Comparison of ENCODE assay signal across 8 cellular contexts in the genomic region with DNA sequence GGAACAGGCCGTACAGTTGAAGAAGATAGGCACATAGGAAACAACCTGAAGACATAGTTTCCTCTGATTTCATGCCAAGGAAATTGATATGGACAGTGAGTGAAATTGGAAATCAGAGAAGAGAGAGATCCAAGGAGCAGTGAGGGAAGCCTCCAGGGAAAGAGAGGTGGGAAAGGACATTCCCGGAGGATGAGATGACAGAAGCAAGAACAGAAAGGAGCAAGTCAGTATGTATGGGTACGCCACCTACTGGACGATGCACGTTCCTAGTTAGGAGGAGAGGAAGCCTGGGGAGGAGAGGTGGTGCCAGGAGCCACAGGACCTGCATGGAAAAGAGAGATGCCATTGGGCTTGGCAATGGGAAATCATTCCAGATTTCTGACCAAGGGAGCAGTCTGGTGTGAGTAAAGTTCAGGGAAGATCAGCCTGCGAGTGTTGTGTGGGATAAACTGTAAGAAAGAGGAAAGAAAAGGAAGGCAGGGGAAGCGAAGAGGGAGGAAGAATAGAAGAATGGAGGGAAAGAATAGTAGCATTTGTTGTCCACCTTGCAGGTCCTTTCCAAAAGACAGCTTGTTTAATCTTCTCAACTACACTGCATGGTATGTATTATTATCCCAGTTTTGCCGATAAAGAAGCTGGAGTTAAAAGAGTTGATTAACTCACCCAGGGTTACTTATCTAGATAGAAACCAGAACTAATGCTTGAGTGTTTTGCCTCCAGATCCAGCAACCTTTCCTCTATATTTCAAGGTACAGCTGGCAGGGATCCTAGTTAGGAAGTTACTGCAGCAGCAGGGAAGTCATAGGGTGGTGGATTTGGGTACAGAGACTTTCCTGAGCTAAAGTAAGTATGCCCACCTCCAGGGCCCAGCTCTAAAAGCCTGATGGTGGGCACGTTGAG. TPM values are rescaled to one million over a fixed set of nuclear protein-coding genes. Genes with fewer than 3 reads are reported as not detected.
DNase-seq lines count a peak whose midpoint lies in the region; ATAC-seq and TF ChIP-seq lines count a peak whose summit lies in the region.

No MANE protein-coding gene starts in this region.

- H2BK15ac ChIP-seq in H9 (ENCODE audit: low read depth, low read length): no peak overlapping the region

- no peak overlapping the region for H2BK12ac ChIP-seq in H9 (ENCODE audit: insufficient read length, low read depth, low read length)

- H3K36me3 Mint-ChIP-seq in CD8-positive, alpha-beta memory T cell: no peaks in the 10 kb centered on the region
- H3K36me3 Mint-ChIP-seq in H9 (ENCODE audit: insufficient read depth in 1 of 3, low read depth in 3 of 3): no peaks in the 10 kb centered on the region
- no peaks in the 10 kb centered on the region for H3K36me3 Mint-ChIP-seq in activated T-helper 17 cell treated with anti-CD3 and anti-CD28 coated beads, Interleukin-2, amount 50 U/mL, for 72 hours (ENCODE audit: low read depth)

- no peak overlapping the region for H2AK5ac ChIP-seq in H9 (ENCODE audit: insufficient read length, low read length)

- no peak overlapping the region for H4K8ac ChIP-seq in H9 (replicated peaks; ENCODE audit: insufficient read length, low read depth, low read length)

- H2BK120ac ChIP-seq in H9 (ENCODE audit: low read depth, low read length, poor library complexity, severe bottlenecking): no peak overlapping the region

- H3K79me1 ChIP-seq in H9 (ENCODE audit: insufficient read depth, low read depth, low read length, poor library complexity, severe bottlenecking): no peaks in the 10 kb centered on the region

- H3K4ac ChIP-seq in H9 (ENCODE audit: low read depth, low read length): no peak overlapping the region

- H3K18ac ChIP-seq in H9 (ENCODE audit: insufficient read length, low read depth, low read length): no peak overlapping the region

- H3K27me3 Mint-ChIP-seq in CD8-positive, alpha-beta memory T cell: peaks cover 14 to 27% of the 10 kb centered on the region in 2 donors
- peaks cover 8% of the 10 kb centered on the region for H3K27me3 Mint-ChIP-seq in H9 (ENCODE audit: low read depth)
- peaks cover 16% of the 10 kb centered on the region for H3K27me3 Mint-ChIP-seq in activated T-helper 17 cell treated with anti-CD3 and anti-CD28 coated beads, Interleukin-2, amount 50 U/mL, for 72 hours

- no peak overlapping the region for H2AFZ ChIP-seq in H9 (ENCODE audit: low read length)

- no peak overlapping the region for H2BK20ac ChIP-seq in H9 (ENCODE audit: low read depth, low read length, poor library complexity, severe bottlenecking)

- H3K9me3 ChIP-seq in CD8-positive, alpha-beta memory T cell (ENCODE audit: low read length): no peaks in the 10 kb centered on the region
- H3K9me3 ChIP-seq in H9 (ENCODE audit: control insufficient read depth, low read depth, low read length): no peaks in the 10 kb centered on the region

- no peak for ATAC-seq in activated T-helper 17 cell treated with anti-CD3 and anti-CD28 coated beads, Interleukin-2, amount 50 U/mL, for 72 hours (replicated peaks)

- CTCF ChIA-PET in CD8-positive, alpha-beta memory T cell (lab: Charles Lee): interaction anchor here (0.7 to 2.2 kb wide), 5 partner anchors 9 to 28 kb away, joined by 3 to 9 read pairs (median 3); a partner anchor contains a TSS

- H3K23ac ChIP-seq in H9 (ENCODE audit: insufficient read length, low read depth, low read length): no peak overlapping the region

- TF ChIP-seq CTCF in H9 (conservative IDR thresholded peaks at IDR 0.05): peak; percentile 82

- H3K36me3 ChIP-seq in CD8-positive, alpha-beta memory T cell (ENCODE audit: insufficient read depth, low read length): no peaks in the 10 kb centered on the region

- no peaks in the 10 kb centered on the region for H4K20me1 ChIP-seq in H9 (ENCODE audit: control insufficient read depth, insufficient read depth, insufficient read length)

- no peak overlapping the region for H3K27ac Mint-ChIP-seq in CD8-positive, alpha-beta memory T cell
- no peak overlapping the region; a peak in 1 of 7 replicates for H3K27ac Mint-ChIP-seq in H9
- H3K27ac Mint-ChIP-seq in activated T-helper 17 cell treated with anti-CD3 and anti-CD28 coated beads, Interleukin-2, amount 50 U/mL, for 72 hours: no peak overlapping the region

- H2BK5ac ChIP-seq in H9 (ENCODE audit: insufficient read length, low read length): no peak overlapping the region

- no peaks in the 10 kb centered on the region for H3K23me2 ChIP-seq in H9 (ENCODE audit: insufficient read length, low read depth, low read length, poor library complexity, severe bottlenecking)

- H3K4me3 ChIP-seq in CD8-positive, alpha-beta memory T cell (ENCODE audit: low read length): no peak overlapping the region

- H3K4me2 ChIP-seq in H9 (ENCODE audit: insufficient read depth, insufficient read length, low read length): no peak overlapping the region

- H3K4me1 Mint-ChIP-seq in CD8-positive, alpha-beta memory T cell: peaks cover 0 to 6% (median 4%) of the 10 kb centered on the region in 3 donors
- peaks cover 24% of the 10 kb centered on the region in 2 experiments for H3K4me1 Mint-ChIP-seq in H9
- peaks cover 6% of the 10 kb centered on the region for H3K4me1 Mint-ChIP-seq in activated T-helper 17 cell treated with anti-CD3 and anti-CD28 coated beads, Interleukin-2, amount 50 U/mL, for 72 hours

- H4K5ac ChIP-seq in H9 (ENCODE audit: insufficient read length, low read depth, low read length): no peak overlapping the region

- no peak overlapping the region for H3K14ac ChIP-seq in H9 (ENCODE audit: insufficient read depth, low read length)

- H4K91ac ChIP-seq in H9 (ENCODE audit: insufficient read length, low read depth, low read length): no peak overlapping the region

- no peaks in the 10 kb centered on the region for H3K4me1 ChIP-seq in CD8-positive, alpha-beta memory T cell (ENCODE audit: insufficient read depth, low read length)
- no peaks in the 10 kb centered on the region for H3K4me1 ChIP-seq in H9 (ENCODE audit: insufficient read depth, low read length)

- no CpG with 5 or more reads among the region's 9 CpGs for WGBS in H9 (ENCODE audit: extremely low coverage, insufficient read length, low lambda C conversion rate)

- POLR2A ChIA-PET in CD8-positive, alpha-beta memory T cell (lab: Charles Lee): no interaction called here

- peak; percentile 3 to 50 (median 8) for DNase-seq in CD8-positive, alpha-beta memory T cell
- DNase-seq in H9 (peak; percentile 77), NCI-H748 treated with DMSO at 0.1 percent for 48 hours (lab: John Stamatoyannopoulos, UW) (peak; percentile 4), globus pallidus (ENCODE audit: low spot score) (peak; percentile 27), renal cortical epithelial cell (ENCODE audit: low read depth) (peak; percentile 76), C1 segment of cervical spinal cord (lab: John Stamatoyannopoulos, UW) (no peak)
- DNase-seq in activated T-cell treated with anti-CD3 and anti-CD28 coated beads, Interleukin-2, amount 50 U/mL, for 48 hours: peak; percentile 39 to 52

- peak overlapping the region in 2 of 7 donors; percentile 19 to 64 for H3K4me3 Mint-ChIP-seq in CD8-positive, alpha-beta memory T cell
- no peak overlapping the region for H3K4me3 Mint-ChIP-seq in H9
- H3K4me3 Mint-ChIP-seq in activated T-helper 17 cell treated with anti-CD3 and anti-CD28 coated beads, Interleukin-2, amount 50 U/mL, for 72 hours: no peak overlapping the region

- H3K27me3 ChIP-seq in CD8-positive, alpha-beta memory T cell (ENCODE audit: insufficient read depth, low read length, poor library complexity, severe bottlenecking): no peaks in the 10 kb centered on the region
- no peaks in the 10 kb centered on the region for H3K27me3 ChIP-seq in H9 (ENCODE audit: insufficient read depth, low read length)

- no peak overlapping the region for H3T11ph ChIP-seq in H9 (ENCODE audit: low read length)

- H3K9me3 Mint-ChIP-seq in CD8-positive, alpha-beta memory T cell: no peaks in the 10 kb centered on the region
- no peaks in the 10 kb centered on the region for H3K9me3 Mint-ChIP-seq in H9
- no peaks in the 10 kb centered on the region for H3K9me3 Mint-ChIP-seq in activated T-helper 17 cell treated with anti-CD3 and anti-CD28 coated beads, Interleukin-2, amount 50 U/mL, for 72 hours

- H3K56ac ChIP-seq in H9 (ENCODE audit: insufficient read length, low read depth, low read length): no peak overlapping the region

- no peaks in the 10 kb centered on the region for H3K79me2 ChIP-seq in H9 (ENCODE audit: insufficient read depth, low read length)

- H3K9ac ChIP-seq in H9 (ENCODE audit: extremely low read depth, insufficient read length, low read length): no peak overlapping the region

- no peak overlapping the region for H3K27ac ChIP-seq in CD8-positive, alpha-beta memory T cell (ENCODE audit: low read depth, low read length)
- no peak overlapping the region for H3K27ac ChIP-seq in H9 (ENCODE audit: insufficient read length, low read depth, low read length)

RNA-seq across cellular contexts. Expression of a gene that starts 27.4 kb away (rescaled TPM):
- total RNA-seq in CD8-positive, alpha-beta memory T cell: not detected
- polyA plus RNA-seq in CD8-positive, alpha-beta memory T cell: not detected
- total RNA-seq in H9 (2021) (0.48 and 0.55 TPM in 2 replicates), renal cortical epithelial cell (16.3 and 17.9 TPM in 2 replicates)
- total RNA-seq in activated T-helper 17 cell treated with anti-CD3 and anti-CD28 coated beads, Interleukin-2, amount 50 U/mL, for 72 hours: not detected

RNA-seq across cellular contexts. Expression of a gene that starts 34.9 kb away (rescaled TPM):
- total RNA-seq in CD8-positive, alpha-beta memory T cell: not detected
- polyA plus RNA-seq in CD8-positive, alpha-beta memory T cell: not detected
- total RNA-seq in H9 (2021) (not detected in 2 replicates), renal cortical epithelial cell (0.69 and 3.6 TPM in 2 replicates)
- total RNA-seq in activated T-helper 17 cell treated with anti-CD3 and anti-CD28 coated beads, Interleukin-2, amount 50 U/mL, for 72 hours: not detected

RNA-seq across cellular contexts. Expression of a gene that starts 45.8 kb away (rescaled TPM):
- total RNA-seq in CD8-positive, alpha-beta memory T cell: 10 to 100 TPM; 10.3 to 10.6 TPM
- 0.98 TPM for polyA plus RNA-seq in CD8-positive, alpha-beta memory T cell
- total RNA-seq in H9 (2021): 8.6 and 9.4 TPM in 2 replicates
- 15.1 and 15.5 TPM in 2 replicates for total RNA-seq in renal cortical epithelial cell
- total RNA-seq in activated T-helper 17 cell treated with anti-CD3 and anti-CD28 coated beads, Interleukin-2, amount 50 U/mL, for 72 hours: 1 to 10 TPM; 6.7 to 7.1 TPM

RNA-seq across cellular contexts. Expression of a gene that starts 47.9 kb away (rescaled TPM):
- total RNA-seq in CD8-positive, alpha-beta memory T cell: 1 to 10 TPM; 3.0 to 3.9 TPM
- 0.29 TPM for polyA plus RNA-seq in CD8-positive, alpha-beta memory T cell
- 13.2 and 14.6 TPM in 2 replicates for total RNA-seq in H9 (2021)
- 10.7 and 15.8 TPM in 2 replicates for total RNA-seq in renal cortical epithelial cell
- total RNA-seq in activated T-helper 17 cell treated with anti-CD3 and anti-CD28 coated beads, Interleukin-2, amount 50 U/mL, for 72 hours: 1 to 10 TPM in 1 of 2 donors, under 1 TPM in 1; 0.85 to 1.3 TPM

RNA-seq across cellular contexts. Expression of a gene that starts 58.9 kb away (rescaled TPM):
- under 1 TPM; 0.04 to 0.33 TPM for total RNA-seq in CD8-positive, alpha-beta memory T cell
- not detected for polyA plus RNA-seq in CD8-positive, alpha-beta memory T cell
- not detected in 2 replicates for total RNA-seq in H9 (2021)
- 3.8 and 15.7 TPM in 2 replicates for total RNA-seq in renal cortical epithelial cell
- total RNA-seq in activated T-helper 17 cell treated with anti-CD3 and anti-CD28 coated beads, Interleukin-2, amount 50 U/mL, for 72 hours: under 1 TPM in 1 of 2 donors, not detected in 1; 0.34 TPM

Comparison
In these comparisons a context has a peak if more than half of its experiments do, and no peak if none do; other contexts are left out.
1. DNase-seq: peak in CD8-positive, alpha-beta memory T cell (5 of 5), H9 (single experiment), NCI-H748 treated with DMSO at 0.1 percent for 48 hours (single experiment), activated T-cell treated with anti-CD3 and anti-CD28 coated beads, Interleukin-2, amount 50 U/mL, for 48 hours (2 of 2), globus pallidus (single experiment) and renal cortical epithelial cell (single experiment); none in C1 segment of cervical spinal cord (0 of 14).
2. RNA of a gene that starts 27.4 kb away (total RNA-seq): 16.3 to 17.9 TPM in renal cortical epithelial cell; 0.48 to 0.55 TPM in H9, not detected in activated T-helper 17 cell treated with anti-CD3 and anti-CD28 coated beads, Interleukin-2, amount 50 U/mL, for 72 hours and not detected in CD8-positive, alpha-beta memory T cell; every median in the first group is over 10 times any median in the second.